8 cellular contexts compared by ENCODE assay signal in genomic region chr4:6942238-6942800, GRCh38. TPM values are rescaled to one million over a fixed set of nuclear protein-coding genes. Genes with fewer than 3 reads are reported as not detected.
DNase-seq lines count a peak whose midpoint lies in the region; ATAC-seq and TF ChIP-seq lines count a peak whose summit lies in the region.

No MANE protein-coding gene starts in this region.

- no peaks in the 10 kb centered on the region for H3K36me3 ChIP-seq in GM23338 (ENCODE audit: insufficient read depth)
- no peaks in the 10 kb centered on the region for H3K36me3 ChIP-seq in MG63
- no peaks in the 10 kb centered on the region for H3K36me3 ChIP-seq in psoas muscle (ENCODE audit: insufficient read depth in 1 of 2, low read depth in 1 of 2)

- peak; percentile 89 for DNase-seq in GM04504 (ENCODE audit: low read depth)
- DNase-seq in GM23338 (ENCODE audit: low spot score): no peak
- peak; percentile 33 for DNase-seq in MG63
- peak; percentile 30 for DNase-seq in activated T-helper 1 cell treated with Interleukin-2 at 50 U/mL for 16 hours (ENCODE audit: low read depth)
- peak; percentile 99 for DNase-seq in fibroblast of villous mesenchyme (ENCODE audit: low read depth)
- peak in 1 of 2 donors; percentile 48 for DNase-seq in psoas muscle
- DNase-seq in NCI-H146 treated with DMSO at 0.1 percent for 48 hours (lab: John Stamatoyannopoulos, UW; ENCODE audit: unreplicated experiment): no peak
- no peak for DNase-seq in DMS 273 treated with DMSO at 0.1 percent for 48 hours (lab: John Stamatoyannopoulos, UW)

- H3K4me1 ChIP-seq in GM23338 (ENCODE audit: insufficient read depth) (peaks cover 40% of the 10 kb centered on the region), psoas muscle (peaks cover 21% of the 10 kb centered on the region)

- peaks cover 71% of the 10 kb centered on the region for H3K4me1 Mint-ChIP-seq in GM23338

- intact Hi-C loops in psoas muscle (cut with DNase I): no loop called here

- 0 out of 2 replicates have a peak, but pooled peaks cover 4% of the 10 kb centered on the region for H3F3A ChIP-seq in GM23338 (replicated peaks; ENCODE audit: low read depth)

- no peak overlapping the region for H2AFZ ChIP-seq in GM23338

- H4K20me1 ChIP-seq in GM23338 (replicated peaks; ENCODE audit: insufficient read depth): peaks cover 7% of the 10 kb centered on the region

- peaks cover 42% of the 10 kb centered on the region for H3K79me2 ChIP-seq in GM23338 (replicated peaks; ENCODE audit: insufficient read depth)

- no peaks in the 10 kb centered on the region for H3K9me3 Mint-ChIP-seq in GM23338

- H3K4me3 Mint-ChIP-seq in GM23338: no peak overlapping the region; the same call in 2 of the 3 replicates

- H3K27me3 Mint-ChIP-seq in GM23338 (ENCODE audit: insufficient read depth, low read depth, poor library complexity): peaks cover 2% of the 10 kb centered on the region

- no peaks in the 10 kb centered on the region for H3K9me2 ChIP-seq in GM23338 (ENCODE audit: insufficient read depth)

- peak overlapping the region; percentile 49; the same call in 1 of the 2 replicates for H3K27ac Mint-ChIP-seq in GM23338

- H3K4me3 ChIP-seq in GM23338 (peak overlapping the region; percentile 12; the same call in 1 of the 2 replicates), MG63 (no peak overlapping the region), fibroblast of villous mesenchyme (ENCODE audit: low read depth, low read length) (peak overlapping the region; percentile 30), psoas muscle (no peak overlapping the region)

- no peak for ATAC-seq in GM23338
- ATAC-seq in psoas muscle: peak; percentile 22 to 40 (median 31)

- H3K27ac ChIP-seq in GM23338 (ENCODE audit: low read depth) (peak overlapping the region; percentile 80; the same call in 1 of the 2 replicates), psoas muscle (peak overlapping the region; percentile 21)

- no peaks in the 10 kb centered on the region for H3K27me3 ChIP-seq in GM23338 (ENCODE audit: insufficient read depth)
- H3K27me3 ChIP-seq in MG63: no peaks in the 10 kb centered on the region
- H3K27me3 ChIP-seq in psoas muscle (ENCODE audit: insufficient read depth in 3 of 3, low read length in 2 of 3): no peaks in the 10 kb centered on the region

- no peaks in the 10 kb centered on the region for H3K9me3 ChIP-seq in MG63
- no peaks in the 10 kb centered on the region for H3K9me3 ChIP-seq in psoas muscle

- no peaks in the 10 kb centered on the region for H3K36me3 Mint-ChIP-seq in GM23338 (ENCODE audit: low read depth)

- WGBS in psoas muscle, 3 donors: 71 to 78% (median 72%) methylated on average over 7 of the region's 7 CpGs

- H3K4me2 ChIP-seq in GM23338: peak overlapping the region; percentile 68

- TF ChIP-seq CTCF in GM23338 (conservative IDR thresholded peaks at IDR 0.05; ENCODE audit: low read depth in 2 of 2): no peak
- TF ChIP-seq CTCF in fibroblast of villous mesenchyme (IDR thresholded peaks at IDR 0.05; ENCODE audit: insufficient read depth, low read depth, low read length): no peak
- TF ChIP-seq CTCF in psoas muscle (IDR thresholded peaks at IDR 0.05): no peak

TF ChIP-seq in GM23338, 12 proteins besides CTCF, POLR2A, EP300 and RAD21 (continues in another document):
- TF ChIP-seq ZNF462 (CRISPR knock-in tag; IDR thresholded peaks at IDR 0.05): no peak
- TF ChIP-seq, protein P1, sequence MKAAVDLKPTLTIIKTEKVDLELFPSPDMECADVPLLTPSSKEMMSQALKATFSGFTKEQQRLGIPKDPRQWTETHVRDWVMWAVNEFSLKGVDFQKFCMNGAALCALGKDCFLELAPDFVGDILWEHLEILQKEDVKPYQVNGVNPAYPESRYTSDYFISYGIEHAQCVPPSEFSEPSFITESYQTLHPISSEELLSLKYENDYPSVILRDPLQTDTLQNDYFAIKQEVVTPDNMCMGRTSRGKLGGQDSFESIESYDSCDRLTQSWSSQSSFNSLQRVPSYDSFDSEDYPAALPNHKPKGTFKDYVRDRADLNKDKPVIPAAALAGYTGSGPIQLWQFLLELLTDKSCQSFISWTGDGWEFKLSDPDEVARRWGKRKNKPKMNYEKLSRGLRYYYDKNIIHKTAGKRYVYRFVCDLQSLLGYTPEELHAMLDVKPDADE (IDR thresholded peaks at IDR 0.05): no peak
- no peak for TF ChIP-seq EZH2phosphoT487 (IDR thresholded peaks at IDR 0.05; ENCODE audit: unreplicated experiment)
- TF ChIP-seq STAT1 (IDR thresholded peaks at IDR 0.05; ENCODE audit: unreplicated experiment): no peak
- no peak for TF ChIP-seq ZNF331 (CRISPR knock-in tag; IDR thresholded peaks at IDR 0.05; ENCODE audit: low read depth)
- TF ChIP-seq POLR2AphosphoS5 (IDR thresholded peaks at IDR 0.05; ENCODE audit: low read depth): no peak
- no peak for TF ChIP-seq NANOG (IDR thresholded peaks at IDR 0.05; ENCODE audit: borderline replicate concordance)
- no peak for TF ChIP-seq ZNF114 (CRISPR knock-in tag; IDR thresholded peaks at IDR 0.05)

RNA-seq across cellular contexts. Expression of gene TBC1D14, which starts 32.7 kb away (rescaled TPM):
- 59.7 and 66.3 TPM in 2 replicates for total RNA-seq in GM23338 (2014; rRNA removed; shearing (Covaris generic))
- polyA plus RNA-seq in GM23338 (2016; fragmentation: Nextera tagmentation; extraction: Ambion mirVana) (15.8 and 18.2 TPM in 2 replicates), psoas muscle (10 to 100 TPM; 14.7 to 44.3 (median 17.7) TPM)
- total RNA-seq in MG63 (2014; rRNA removed; shearing (Covaris generic); ENCODE audit: low replicate concordance): 15.3 and 16.3 TPM in 2 replicates
- total RNA-seq in fibroblast of villous mesenchyme (39.0 and 42.3 TPM in 2 replicates), psoas muscle (10 to 100 TPM; 32.7 to 45.5 (median 35.6) TPM)

Comparison
In these comparisons a context has a peak if more than half of its experiments do, and no peak if none do; other contexts are left out.
1. DNase-seq: peak in GM04504 (single experiment), MG63 (single experiment), activated T-helper 1 cell treated with Interleukin-2 at 50 U/mL for 16 hours (single experiment) and fibroblast of villous mesenchyme (single experiment); none in GM23338 (single experiment), NCI-H146 treated with DMSO at 0.1 percent for 48 hours (single experiment) and DMS 273 treated with DMSO at 0.1 percent for 48 hours (single experiment).
2. H3K4me3 ChIP-seq: peak in GM23338 (single experiment) and fibroblast of villous mesenchyme (single experiment); none in MG63 (single experiment) and psoas muscle (single experiment).